Comparison of ENCODE assay signal across 8 cellular contexts in the genomic region with DNA sequence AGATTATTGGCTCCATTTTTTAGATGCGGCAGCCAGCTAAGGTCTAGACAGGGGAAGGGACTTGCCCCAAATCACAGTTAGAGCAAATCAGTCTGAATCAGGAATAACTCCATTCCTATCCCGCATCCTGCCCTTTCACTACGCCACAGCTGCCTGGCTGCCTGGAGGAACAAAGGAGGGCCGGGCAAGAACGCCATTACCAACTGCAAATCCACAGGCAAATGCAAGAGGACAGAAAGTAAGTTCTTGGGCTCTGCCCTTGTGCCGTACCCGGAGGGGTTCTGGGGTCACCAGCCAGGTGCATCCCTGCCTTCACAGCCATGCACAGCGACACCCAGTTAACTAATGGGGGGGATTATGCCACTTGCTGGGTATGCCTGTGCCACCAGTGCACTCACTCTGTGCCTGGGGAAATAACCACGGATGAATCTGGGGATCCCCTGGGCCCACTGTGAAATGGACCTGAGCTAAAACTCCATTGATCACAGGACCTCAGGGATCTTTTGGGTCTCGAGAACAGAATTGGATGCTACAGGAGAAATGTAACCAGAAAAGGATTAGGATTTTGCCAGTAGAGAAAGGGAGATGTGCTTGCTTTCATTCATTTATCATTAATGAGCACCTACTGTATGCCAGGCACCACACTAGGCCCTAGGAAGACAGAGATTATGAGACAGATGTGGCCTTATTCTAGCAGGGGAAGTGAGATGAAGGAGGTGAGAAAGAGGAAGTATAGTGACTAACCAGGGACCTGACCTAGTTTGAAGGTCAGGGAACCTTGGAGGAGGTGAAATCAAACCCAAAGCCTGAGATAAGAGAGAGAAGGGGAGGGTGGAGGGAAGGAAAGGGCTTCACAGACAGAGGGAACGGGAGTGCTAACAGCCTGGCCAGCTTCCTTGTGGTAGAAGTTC. TPM values are rescaled to one million over a fixed set of nuclear protein-coding genes. Genes with fewer than 3 reads are reported as not detected.
DNase-seq lines count a peak whose midpoint lies in the region; ATAC-seq and TF ChIP-seq lines count a peak whose summit lies in the region.

No MANE protein-coding gene starts in this region.

- H3K27me3 ChIP-seq in right cardiac atrium (ENCODE audit: control insufficient read depth, insufficient read depth) (no peaks in the 10 kb centered on the region), skeletal muscle satellite cell (ENCODE audit: control insufficient read depth, insufficient read depth, low read length) (no peaks in the 10 kb centered on the region)

- H3K27ac Mint-ChIP-seq in activated T-helper 1 cell treated with anti-CD3 and anti-CD28 coated beads, Interleukin-12 subunit alpha, Interleukin-12 subunit beta, Interleukin-2, Interleukin-4 antibody, amounts not matched to agents 30 ng/mL and 10 ng/mL and 1 ng/mL, durations not matched to agents 14 hours and 24 hours and 36 hours: peak overlapping the region; percentile 94

- peak overlapping the region; percentile 95 for H3K4me2 ChIP-seq in skeletal muscle satellite cell (ENCODE audit: low read length)

- peaks cover 23% of the 10 kb centered on the region for H3K4me1 Mint-ChIP-seq in activated T-helper 1 cell treated with anti-CD3 and anti-CD28 coated beads, Interleukin-12 subunit alpha, Interleukin-12 subunit beta, Interleukin-2, Interleukin-4 antibody, amounts not matched to agents 30 ng/mL and 10 ng/mL and 1 ng/mL, durations not matched to agents 14 hours and 24 hours and 36 hours (ENCODE audit: low read depth)

- peaks cover 19% of the 10 kb centered on the region for H3K36me3 Mint-ChIP-seq in activated T-helper 1 cell treated with anti-CD3 and anti-CD28 coated beads, Interleukin-12 subunit alpha, Interleukin-12 subunit beta, Interleukin-2, Interleukin-4 antibody, amounts not matched to agents 30 ng/mL and 10 ng/mL and 1 ng/mL, durations not matched to agents 14 hours and 24 hours and 36 hours (ENCODE audit: low read depth)

- H3K27ac ChIP-seq in right cardiac atrium (ENCODE audit: low read length): peak overlapping the region; percentile 94

- H3K4me3 ChIP-seq in AG09309 (ENCODE audit: control insufficient read depth, low read depth, low read length) (peak overlapping the region; percentile 97), GM12865 (ENCODE audit: low read depth, low read length) (peak overlapping the region; percentile 71), NB4 (ENCODE audit: low read depth, low read length) (peak overlapping the region; percentile 64), right cardiac atrium (ENCODE audit: low read length) (peak overlapping the region; percentile 86), skeletal muscle satellite cell (ENCODE audit: low read length) (peak overlapping the region; percentile 92)

- no peaks in the 10 kb centered on the region for H3K9me3 Mint-ChIP-seq in activated T-helper 1 cell treated with anti-CD3 and anti-CD28 coated beads, Interleukin-12 subunit alpha, Interleukin-12 subunit beta, Interleukin-2, Interleukin-4 antibody, amounts not matched to agents 30 ng/mL and 10 ng/mL and 1 ng/mL, durations not matched to agents 14 hours and 24 hours and 36 hours

- no peak for TF ChIP-seq POLR2A in NB4 (IDR thresholded peaks at IDR 0.05; ENCODE audit: extremely low read depth, insufficient read length)

- no peaks in the 10 kb centered on the region for H3K27me3 Mint-ChIP-seq in activated T-helper 1 cell treated with anti-CD3 and anti-CD28 coated beads, Interleukin-12 subunit alpha, Interleukin-12 subunit beta, Interleukin-2, Interleukin-4 antibody, amounts not matched to agents 30 ng/mL and 10 ng/mL and 1 ng/mL, durations not matched to agents 14 hours and 24 hours and 36 hours (ENCODE audit: insufficient read depth)

- H3K4me1 ChIP-seq in right cardiac atrium (ENCODE audit: control insufficient read depth, insufficient read depth, low read length): peaks cover 6% of the 10 kb centered on the region
- H3K4me1 ChIP-seq in skeletal muscle satellite cell (ENCODE audit: control insufficient read depth, insufficient read depth, low read length): peaks cover 14% of the 10 kb centered on the region

- peak overlapping the region; percentile 88 for H3K9ac ChIP-seq in skeletal muscle satellite cell (ENCODE audit: low read depth, low read length)

- DNase-seq in AG09309 (ENCODE audit: low read depth) (no peak), GM12865 (ENCODE audit: low read depth) (peak; percentile 84), NB4 (ENCODE audit: low read depth) (peak; percentile 81), right cardiac atrium (no peak), UCSD-AML1 (lab: John Stamatoyannopoulos, UW; ENCODE audit: unreplicated experiment) (no peak), ureter (ENCODE audit: low spot score) (no peak)
- no peak for DNase-seq in activated T-helper 1 cell treated with anti-CD3 and anti-CD28 coated beads, Interleukin-12 subunit alpha, Interleukin-12 subunit beta, Interleukin-2, Interleukin-4 antibody, amounts not matched to agents 30 ng/mL and 10 ng/mL and 1 ng/mL, durations not matched to agents 14 hours and 24 hours and 36 hours (ENCODE audit: low spot score)

- intact Hi-C loops in activated T-helper 1 cell treated with anti-CD3 and anti-CD28 coated beads, Interleukin-12 subunit alpha, Interleukin-12 subunit beta, Interleukin-2, Interleukin-4 antibody, amounts not matched to agents 30 ng/mL and 10 ng/mL and 1 ng/mL, durations not matched to agents 14 hours and 24 hours and 36 hours (cut with micrococcal nuclease): loop anchor here (1.0 to 2.0 kb wide), 8 partner anchors 18 to 198 kb away; partner anchors contain the start of genes BCL7C, PHKG2, ZNF646 and ZNF668
- intact Hi-C loops in right cardiac atrium (cut with DNase I): loop anchor here in 1 of 4 donors (10.0 kb wide), 1 partner anchor 61 kb away; no protein-coding TSS in a partner anchor

- no peaks in the 10 kb centered on the region for H3K36me3 ChIP-seq in skeletal muscle satellite cell (ENCODE audit: insufficient read depth, low read length)

- H3K9me3 ChIP-seq in right cardiac atrium (ENCODE audit: control insufficient read depth, low read length) (no peaks in the 10 kb centered on the region), skeletal muscle satellite cell (replicated peaks; ENCODE audit: low read length) (no peaks in the 10 kb centered on the region)

- TF ChIP-seq CTCF in AG09309 (IDR thresholded peaks at IDR 0.05; ENCODE audit: control insufficient read depth, insufficient read depth, low read depth, low read length, missing control alignments) (no peak), GM12865 (IDR thresholded peaks at IDR 0.05; ENCODE audit: insufficient read depth, low read depth, low read length, missing control alignments) (no peak), NB4 (IDR thresholded peaks at IDR 0.05; ENCODE audit: low read depth, low read length) (no peak)

- ATAC-seq in right cardiac atrium: no peak

- peak overlapping the region; percentile 97 for H3K4me3 Mint-ChIP-seq in activated T-helper 1 cell treated with anti-CD3 and anti-CD28 coated beads, Interleukin-12 subunit alpha, Interleukin-12 subunit beta, Interleukin-2, Interleukin-4 antibody, amounts not matched to agents 30 ng/mL and 10 ng/mL and 1 ng/mL, durations not matched to agents 14 hours and 24 hours and 36 hours

- WGBS in right cardiac atrium: 12% methylated on average over 11 of the region's 11 CpGs

RNA-seq across cellular contexts. Expression of gene BCL7C, which starts 17.7 kb away (rescaled TPM):
- 23.1 and 25.3 TPM in 2 replicates for total RNA-seq in activated T-helper 1 cell treated with anti-CD3 and anti-CD28 coated beads, Interleukin-12 subunit alpha, Interleukin-12 subunit beta, Interleukin-2, Interleukin-4 antibody, amounts not matched to agents 30 ng/mL and 10 ng/mL and 1 ng/mL, durations not matched to agents 14 hours and 24 hours and 36 hours
- total RNA-seq in right cardiac atrium (10 to 100 TPM; 20.6 to 31.7 (median 26.3) TPM), ureter (35.9 TPM)
- polyA plus RNA-seq in right cardiac atrium: 29.5 TPM
- total RNA-seq in skeletal muscle satellite cell (2012; rRNA removed): 40.3 and 42.8 TPM in 2 replicates

RNA-seq across cellular contexts. Expression of gene CTF1, which starts 20.3 kb away (rescaled TPM):
- 0.23 and 0.29 TPM in 2 replicates for total RNA-seq in activated T-helper 1 cell treated with anti-CD3 and anti-CD28 coated beads, Interleukin-12 subunit alpha, Interleukin-12 subunit beta, Interleukin-2, Interleukin-4 antibody, amounts not matched to agents 30 ng/mL and 10 ng/mL and 1 ng/mL, durations not matched to agents 14 hours and 24 hours and 36 hours
- total RNA-seq in right cardiac atrium: 1 to 10 TPM; 7.4 to 9.8 (median 9.1) TPM
- 13.1 TPM for polyA plus RNA-seq in right cardiac atrium
- 0.87 and 1.3 TPM in 2 replicates for total RNA-seq in skeletal muscle satellite cell (2012; rRNA removed)
- 8.2 TPM for total RNA-seq in ureter

RNA-seq across cellular contexts. Expression of gene FBXL19, which starts 47.2 kb away (rescaled TPM):
- total RNA-seq in activated T-helper 1 cell treated with anti-CD3 and anti-CD28 coated beads, Interleukin-12 subunit alpha, Interleukin-12 subunit beta, Interleukin-2, Interleukin-4 antibody, amounts not matched to agents 30 ng/mL and 10 ng/mL and 1 ng/mL, durations not matched to agents 14 hours and 24 hours and 36 hours: 32.7 and 33.2 TPM in 2 replicates
- total RNA-seq in right cardiac atrium: 1 to 10 TPM; 5.1 to 8.4 (median 6.6) TPM
- polyA plus RNA-seq in right cardiac atrium: 8.3 TPM
- total RNA-seq in skeletal muscle satellite cell (2012; rRNA removed): 21.8 and 23.6 TPM in 2 replicates
- 25.7 TPM for total RNA-seq in ureter

Comparison
In these comparisons a context has a peak if more than half of its experiments do, and no peak if none do; other contexts are left out.
1. DNase-seq: peak in GM12865 (single experiment) and NB4 (single experiment); none in AG09309 (single experiment), activated T-helper 1 cell treated with anti-CD3 and anti-CD28 coated beads, Interleukin-12 subunit alpha, Interleukin-12 subunit beta, Interleukin-2, Interleukin-4 antibody, amounts not matched to agents 30 ng/mL and 10 ng/mL and 1 ng/mL, durations not matched to agents 14 hours and 24 hours and 36 hours (single experiment), right cardiac atrium (0 of 3), UCSD-AML1 (single experiment) and ureter (single experiment).
2. Peak in every context shown above with its lines, with median percentiles within 50 percentile points of each other: H3K4me3 ChIP-seq.